ENCODE assay signal across 8 cellular contexts in genomic region chr1:166165661-166166399, GRCh38. TPM values are rescaled to one million over a fixed set of nuclear protein-coding genes. Genes with fewer than 3 reads are reported as not detected.
A peak's percentile ranks its signal among the peaks of the same experiment; 100 is the strongest.
DNase-seq lines count a peak whose midpoint lies in the region; ATAC-seq, FAIRE-seq and TF ChIP-seq lines count a peak whose summit lies in the region.

No MANE protein-coding gene starts in this region.

- H3K27me3 Mint-ChIP-seq in activated CD8-positive, alpha-beta T cell treated with anti-CD3 and anti-CD28 coated beads, Interleukin-2, amount 10 ng/mL, durations not matched to agents 7 days and 5 days (ENCODE audit: low read depth) = peaks cover 58% of the 10 kb centered on the region
- H3K27me3 Mint-ChIP-seq in glutamatergic neuron (ENCODE audit: unreplicated experiment) = peaks cover 12% of the 10 kb centered on the region

- H3K27ac Mint-ChIP-seq in activated CD8-positive, alpha-beta T cell treated with anti-CD3 and anti-CD28 coated beads, Interleukin-2, amount 10 ng/mL, durations not matched to agents 7 days and 5 days = no peak overlapping the region
- peak overlapping the region; percentile 94 for H3K27ac Mint-ChIP-seq in glutamatergic neuron (ENCODE audit: unreplicated experiment)

- TF ChIP-seq CTCF in HFF-Myc (IDR thresholded peaks at IDR 0.05; ENCODE audit: low read depth, low read length, missing control alignments) (no peak), glutamatergic neuron (IDR thresholded peaks at IDR 0.05; ENCODE audit: partially characterized antibody, unreplicated experiment) (no peak)

- no peak for TF ChIP-seq POLR2A in H54 (IDR thresholded peaks at IDR 0.05; ENCODE audit: low read depth, low read length)

- no peak for ATAC-seq in activated CD8-positive, alpha-beta T cell treated with anti-CD3 and anti-CD28 coated beads, Interleukin-2, amount 10 ng/mL, durations not matched to agents 7 days and 5 days

- H3K4me3 ChIP-seq in HFF-Myc (replicated peaks; ENCODE audit: low read depth, low read length) = peak overlapping the region; percentile 16; the same call in 1 of the 2 replicates

- CTCF ChIA-PET in activated CD8-positive, alpha-beta T cell treated with anti-CD3 and anti-CD28 coated beads, Interleukin-2, amount 10 ng/mL, durations not matched to agents 7 days and 5 days (lab: Charles Lee) = interaction anchor here (1.3 kb wide), 1 partner anchor 33 kb away, joined by 3 read pairs; no protein-coding TSS in a partner anchor

- no peaks in the 10 kb centered on the region for H3K9me3 Mint-ChIP-seq in activated CD8-positive, alpha-beta T cell treated with anti-CD3 and anti-CD28 coated beads, Interleukin-2, amount 10 ng/mL, durations not matched to agents 7 days and 5 days (ENCODE audit: insufficient read depth)
- peaks cover 14% of the 10 kb centered on the region for H3K9me3 Mint-ChIP-seq in glutamatergic neuron (ENCODE audit: unreplicated experiment)

- DNase-seq in D341Med (ENCODE audit: low spot score) = peak; percentile 61
- no peak for DNase-seq in HFF-Myc (ENCODE audit: extremely low read depth, low read depth)
- no peak for DNase-seq in activated CD8-positive, alpha-beta T cell treated with anti-CD3 and anti-CD28 coated beads, Interleukin-2, amount 10 ng/mL, durations not matched to agents 7 days and 5 days
- peak; percentile 58 for DNase-seq in glutamatergic neuron
- peak; percentile 21 for DNase-seq in putamen (ENCODE audit: low spot score)
- DNase-seq in COLO829 (ENCODE audit: low spot score) = no peak
- DNase-seq in activated gamma-delta T cell (lab: John Stamatoyannopoulos, UW) = no peak
- no peak for DNase-seq in H54 (ENCODE audit: insufficient read length, low spot score)

- POLR2A ChIA-PET in activated CD8-positive, alpha-beta T cell treated with anti-CD3 and anti-CD28 coated beads, Interleukin-2, amount 10 ng/mL, durations not matched to agents 7 days and 5 days (lab: Charles Lee) = interaction anchor here (0.6 kb wide), 1 partner anchor 507 kb away, joined by 3 read pairs; no protein-coding TSS in a partner anchor

- FAIRE-seq in H54 (lab: Jason Lieb, UNC) = no peak

- H3K4me3 Mint-ChIP-seq in activated CD8-positive, alpha-beta T cell treated with anti-CD3 and anti-CD28 coated beads, Interleukin-2, amount 10 ng/mL, durations not matched to agents 7 days and 5 days = peak overlapping the region; percentile 65
- peak overlapping the region; percentile 97 for H3K4me3 Mint-ChIP-seq in glutamatergic neuron (ENCODE audit: unreplicated experiment)

- peaks cover 15% of the 10 kb centered on the region for H3K4me1 Mint-ChIP-seq in activated CD8-positive, alpha-beta T cell treated with anti-CD3 and anti-CD28 coated beads, Interleukin-2, amount 10 ng/mL, durations not matched to agents 7 days and 5 days (ENCODE audit: low read depth)
- peaks cover 39% of the 10 kb centered on the region for H3K4me1 Mint-ChIP-seq in glutamatergic neuron (ENCODE audit: low read depth, unreplicated experiment)

- no peaks in the 10 kb centered on the region for H3K36me3 Mint-ChIP-seq in activated CD8-positive, alpha-beta T cell treated with anti-CD3 and anti-CD28 coated beads, Interleukin-2, amount 10 ng/mL, durations not matched to agents 7 days and 5 days (ENCODE audit: low read depth)
- no peaks in the 10 kb centered on the region for H3K36me3 Mint-ChIP-seq in glutamatergic neuron (ENCODE audit: unreplicated experiment)

RNA-seq across cellular contexts. Expression of gene FAM78B, which starts 1.0 kb away (rescaled TPM):
- total RNA-seq in activated CD8-positive, alpha-beta T cell treated with anti-CD3 and anti-CD28 coated beads, Interleukin-2, amount 10 ng/mL, durations not matched to agents 7 days and 5 days = under 1 TPM; 0.16 to 0.18 TPM
- total RNA-seq in glutamatergic neuron (ENCODE audit: unreplicated experiment) = 66.0 TPM

Comparison
In these comparisons a context has a peak if more than half of its experiments do, and no peak if none do; other contexts are left out.
1. DNase-seq: peak in D341Med (single experiment), glutamatergic neuron (single experiment) and putamen (single experiment); none in HFF-Myc (single experiment), activated CD8-positive, alpha-beta T cell treated with anti-CD3 and anti-CD28 coated beads, Interleukin-2, amount 10 ng/mL, durations not matched to agents 7 days and 5 days (single experiment), COLO829 (single experiment), activated gamma-delta T cell (single experiment) and H54 (single experiment).
2. RNA of gene FAM78B, which starts 1.0 kb away (total RNA-seq): 66.0 TPM in glutamatergic neuron (single experiment); 0.16 to 0.18 TPM in activated CD8-positive, alpha-beta T cell treated with anti-CD3 and anti-CD28 coated beads, Interleukin-2, amount 10 ng/mL, durations not matched to agents 7 days and 5 days; every median in the first group is over 10 times any median in the second.